In the genomic region with DNA sequence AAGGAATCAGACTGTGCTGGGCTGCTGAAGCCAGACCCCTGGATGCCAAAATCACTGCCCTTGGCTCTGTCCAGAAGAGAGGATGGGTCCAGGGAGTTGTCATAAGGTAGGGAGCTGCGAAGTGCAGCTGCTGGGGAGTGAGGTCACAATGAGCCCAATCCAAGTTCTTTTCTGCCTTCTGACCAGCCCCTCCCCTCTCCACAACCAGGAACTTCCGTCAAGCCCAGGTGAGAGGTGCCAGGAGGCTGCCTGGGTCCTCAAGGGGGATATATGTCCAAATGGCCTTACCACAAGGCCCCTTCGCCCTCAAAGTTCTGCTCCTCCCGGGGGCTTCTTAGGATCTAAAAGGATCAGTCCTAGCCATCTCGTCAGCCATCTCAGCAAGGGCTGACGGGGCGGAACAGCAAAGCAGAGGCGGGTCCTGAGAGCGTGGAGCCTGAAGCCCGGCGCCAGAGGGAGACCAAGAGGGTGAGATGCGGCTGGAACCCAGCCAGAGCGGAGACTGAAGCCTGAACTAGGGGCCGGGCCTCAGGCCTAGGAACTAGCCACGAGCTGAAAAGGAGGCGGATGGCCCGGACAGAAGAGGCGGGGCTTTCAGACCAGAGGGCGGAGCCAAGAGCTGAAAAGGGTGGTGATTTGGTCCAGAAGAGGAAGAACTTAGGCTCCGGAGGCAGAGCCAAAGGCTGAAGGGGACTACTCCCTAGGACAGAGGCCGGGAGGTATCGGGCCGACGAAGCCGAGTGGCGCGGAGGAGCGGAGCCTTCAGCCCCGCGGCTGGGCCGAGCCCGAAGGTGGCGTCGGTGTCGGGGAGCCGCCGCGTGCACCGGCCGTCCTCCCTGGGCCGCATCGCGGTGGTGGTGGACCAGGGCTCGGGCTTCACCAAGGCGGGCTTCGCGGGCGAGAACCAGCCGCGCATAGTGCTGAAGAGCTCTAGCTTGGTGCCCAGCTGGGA, we compare ENCODE assay signal across 8 cellular contexts. TPM values are rescaled to one million over a fixed set of nuclear protein-coding genes. Genes with fewer than 3 reads are reported as not detected.
DNase-seq lines count a peak whose midpoint lies in the region; ATAC-seq and TF ChIP-seq lines count a peak whose summit lies in the region.

A gene (plus strand): TSS at position 651 of the 952 bp plus-strand sequence. CDS start 555 bp downstream, outside the sequence.

- TF ChIP-seq EP300 in ovary (IDR thresholded peaks at IDR 0.05) = no peak

- no peaks in the 10 kb centered on the region for H4K20me1 ChIP-seq in SU-DHL-6 (ENCODE audit: low read depth, low read length)

- peaks cover 11% of the 10 kb centered on the region for H3K4me1 ChIP-seq in ovary (ENCODE audit: insufficient read depth)
- H3K4me1 ChIP-seq in thoracic aorta (ENCODE audit: control insufficient read depth in 1 of 2, low read depth in 2 of 2) = peaks cover 17 to 66% of the 10 kb centered on the region in 2 donors

- H3K9me2 ChIP-seq in SU-DHL-6 (replicated peaks; ENCODE audit: insufficient read depth, low read length) = no peaks in the 10 kb centered on the region

- WGBS in ovary, 3 donors = 1 to 14% (median 2%) methylated on average over 31 to 50 of the region's 50 CpGs

- H3K27ac ChIP-seq in SU-DHL-6 (ENCODE audit: low read depth, low read length) (peak within 1 kb of the TSS; percentile 78), ovary (peak within 1 kb of the TSS; percentile 55 to 94), thoracic aorta (peak within 1 kb of the TSS; percentile 88 to 93)

- H3K4me3 ChIP-seq in SU-DHL-6 (ENCODE audit: insufficient read depth, low read length, poor library complexity, severe bottlenecking) = peak within 1 kb of the TSS; percentile 49
- peak within 1 kb of the TSS; percentile 49 for H3K4me3 ChIP-seq in ovary
- H3K4me3 ChIP-seq in thoracic aorta = peak within 1 kb of the TSS; percentile 85

- peak within 1 kb of the TSS; percentile 4 for H2AFZ ChIP-seq in SU-DHL-6 (ENCODE audit: low read depth, low read length, severe bottlenecking)

- peak within 1 kb of the TSS; percentile 86 for H3K9ac ChIP-seq in SU-DHL-6 (ENCODE audit: low read length)

- DNase-seq in ELF-1 (ENCODE audit: low read depth, low spot score) (peak; percentile 99), Kasumi-1 (lab: John Stamatoyannopoulos, UW) (peak; percentile 97), Right ventricle myocardium inferior (ENCODE audit: missing footprints) (peak; percentile 99), ovary (peak; percentile 99 to 100 (median 99)), thoracic aorta (ENCODE audit: low spot score) (peak; percentile 95)
- peak; percentile 63 for DNase-seq in activated naive CD8-positive, alpha-beta T cell treated with anti-CD3 and anti-CD28 coated beads, Interleukin-2, amount 50 U/mL, for 16 hours (ENCODE audit: low read depth, low spot score)

- peak within 1 kb of the TSS; percentile 68 for H3K4me2 ChIP-seq in SU-DHL-6 (ENCODE audit: low read depth, low read length, poor library complexity, severe bottlenecking)

- H3F3A ChIP-seq in SU-DHL-6 (ENCODE audit: insufficient read depth) = peaks cover 38% of the 10 kb centered on the region

- TF ChIP-seq POLR2A in ovary (IDR thresholded peaks at IDR 0.05) = peak; percentile 65

- no peak for TF ChIP-seq CTCF in SU-DHL-6 (IDR thresholded peaks at IDR 0.05; ENCODE audit: insufficient read depth, low read length, poor library complexity, severe bottlenecking)
- TF ChIP-seq CTCF in ovary (IDR thresholded peaks at IDR 0.05) = peak in 2 of 3 donors; percentile 59 to 60
- peak; percentile 25 for TF ChIP-seq CTCF in thoracic aorta (IDR thresholded peaks at IDR 0.05)

- no peaks in the 10 kb centered on the region for H3K9me3 ChIP-seq in SU-DHL-6 (ENCODE audit: insufficient read depth, low read length)
- H3K9me3 ChIP-seq in ovary = no peaks in the 10 kb centered on the region
- H3K9me3 ChIP-seq in thoracic aorta = no peaks in the 10 kb centered on the region

- H3K27me3 ChIP-seq in SU-DHL-6 (ENCODE audit: low read length) (no peaks in the 10 kb centered on the region), ovary (no peaks in the 10 kb centered on the region), thoracic aorta (replicated peaks; ENCODE audit: insufficient read depth) (no peaks in the 10 kb centered on the region)

- intact Hi-C loops in Right ventricle myocardium inferior (cut with DNase I) = no loop called here
- intact Hi-C loops in ovary (cut with DNase I) = loop anchor here in 2 of 4 donors (5.0 to 10.0 kb wide), 2 partner anchors 66 to 68 kb away; a partner anchor contains a TSS

- peaks cover 22% of the 10 kb centered on the region; the same call in 1 of the 2 replicates for H3K79me2 ChIP-seq in SU-DHL-6 (ENCODE audit: insufficient read depth, low read length)

- H3K36me3 ChIP-seq in SU-DHL-6 (ENCODE audit: low read length) (0 out of 2 replicates have a peak, but pooled peaks cover 3% of the 10 kb centered on the region), ovary (no peaks in the 10 kb centered on the region), thoracic aorta (no peaks in the 10 kb centered on the region)

- peak; percentile 64 for ATAC-seq in GM21723 (IDR thresholded peaks at IDR 0.05; ENCODE audit: unreplicated experiment)
- ATAC-seq in Right ventricle myocardium inferior = peak; percentile 82
- peak; percentile 69 for ATAC-seq in thoracic aorta (ENCODE audit: insufficient number of reproducible peaks, low FRiP score, low read depth)

RNA-seq across cellular contexts. Expression of the gene that starts here (rescaled TPM):
- 0.19 TPM for total RNA-seq in Right ventricle myocardium inferior
- 1 to 10 TPM; 1.0 to 2.4 (median 1.7) TPM for total RNA-seq in ovary
- under 1 TPM in 1 of 2 donors, not detected in 1; 0.59 TPM for polyA plus RNA-seq in ovary
- total RNA-seq in thoracic aorta = 1 to 10 TPM; 2.6 to 3.1 TPM

Comparison
In these comparisons a context has a peak if more than half of its experiments do, and no peak if none do; other contexts are left out.
1. Peak in every context shown above with its lines: DNase-seq, ATAC-seq, H3K4me3 ChIP-seq and H3K27ac ChIP-seq.
2. Peak in DNase-seq and ATAC-seq in Right ventricle myocardium inferior; RNA of the gene not detected or under 1 TPM.